ENCODE assay signal across 27 cellular contexts in genomic region chr2:9789371-9789770, GRCh38.
"Had no signal": no experiment of that assay in that cellular context is flagged by ENCODE, and none has a peak within 500 bp of the region (broad histone marks: within the 10 kb centered on the region; RNA-seq: fewer than 3 reads in every experiment).

No MANE protein-coding gene starts in this region.

- H3K4me3 ChIP-seq: MG63 had no signal

- H3K4me3 Mint-ChIP-seq: activated CD4-positive, alpha-beta T cell treated with anti-CD3 and anti-CD28 coated beads for 36 hours; activated CD4-positive, alpha-beta T cell treated with anti-CD3 and anti-CD28 coated beads, Interleukin-2, amount 10 ng/mL, durations not matched to agents 7 days and 5 days; activated CD8-positive, alpha-beta T cell treated with anti-CD3 and anti-CD28 coated beads, Interleukin-2, amount 10 ng/mL, durations not matched to agents 7 days and 5 days; activated naive CD4-positive, alpha-beta T cell treated with anti-CD3 and anti-CD28 coated beads, Interleukin-2, amount 10 ng/mL, durations not matched to agents 7 days and 5 days; activated naive CD8-positive, alpha-beta T cell treated with anti-CD3 and anti-CD28 coated beads for 36 hours; activated T-cell treated with anti-CD3 and anti-CD28 coated beads, Interleukin-2, amount 50 U/mL, for 24 hours had no signal

- ATAC-seq: activated CD4-positive, alpha-beta T cell treated with anti-CD3 and anti-CD28 coated beads for 36 hours; activated CD8-positive, alpha-beta T cell treated with anti-CD3 and anti-CD28 coated beads, Interleukin-2, amount 10 ng/mL, durations not matched to agents 7 days and 5 days; Panc1 had no signal

- H3K36me3 ChIP-seq: brain microvascular endothelial cell, MG63 had no signal

- H3K27ac ChIP-seq: brain microvascular endothelial cell had no signal

- H3K27ac Mint-ChIP-seq: activated CD4-positive, alpha-beta T cell treated with anti-CD3 and anti-CD28 coated beads for 36 hours; activated CD4-positive, alpha-beta T cell treated with anti-CD3 and anti-CD28 coated beads, Interleukin-2, amount 10 ng/mL, durations not matched to agents 7 days and 5 days; activated CD8-positive, alpha-beta T cell treated with anti-CD3 and anti-CD28 coated beads, Interleukin-2, amount 10 ng/mL, durations not matched to agents 7 days and 5 days; activated naive CD4-positive, alpha-beta T cell treated with anti-CD3 and anti-CD28 coated beads, Interleukin-2, amount 10 ng/mL, durations not matched to agents 7 days and 5 days; activated naive CD8-positive, alpha-beta T cell treated with anti-CD3 and anti-CD28 coated beads for 36 hours; activated T-cell treated with anti-CD3 and anti-CD28 coated beads, Interleukin-2, amount 50 U/mL, for 24 hours had no signal

- H3K36me3 Mint-ChIP-seq: activated naive CD8-positive, alpha-beta T cell treated with anti-CD3 and anti-CD28 coated beads for 36 hours had no signal

- H3K27me3 Mint-ChIP-seq: activated CD4-positive, alpha-beta T cell treated with anti-CD3 and anti-CD28 coated beads for 36 hours had no signal

- H3K27me3 ChIP-seq: brain microvascular endothelial cell, MG63 had no signal

- DNase-seq: activated CD4-positive, alpha-beta T cell treated with anti-CD3 and anti-CD28 coated beads for 36 hours; activated CD4-positive, alpha-beta T cell treated with anti-CD3 and anti-CD28 coated beads, Interleukin-2, amount 10 ng/mL, durations not matched to agents 7 days and 5 days; activated CD4-positive, alpha-beta T cell treated with anti-CD3 and anti-CD28 coated beads, Interleukin-2, amount 50 U/mL, for 48 hours; activated CD8-positive, alpha-beta T cell treated with anti-CD3 and anti-CD28 coated beads, Interleukin-2, amount 10 ng/mL, durations not matched to agents 7 days and 5 days; activated gamma-delta T cell treated with Interleukin-2 at 50 U/mL for 16 hours; activated naive CD4-positive, alpha-beta T cell treated with anti-CD3 and anti-CD28 coated beads, Interleukin-2, amount 10 ng/mL, durations not matched to agents 7 days and 5 days; activated naive CD8-positive, alpha-beta T cell treated with anti-CD3 and anti-CD28 coated beads for 36 hours; activated T-cell treated with anti-CD3 and anti-CD28 coated beads, Interleukin-2, amount 50 U/mL, for 24 hours; amniotic stem cell; aorta; brain microvascular endothelial cell; central memory CD4-positive, alpha-beta T cell; Kasumi-1; KG1; MG63; NCI-H1048; NCI-H1105 treated with DMSO at 0.1 percent for 48 hours; NCI-H1436; NCI-H1694; NCI-H1930; NCI-H2081 treated with DMSO at 0.1 percent for 48 hours; NCI-H345; NCI-H524 treated with DMSO at 0.1 percent for 48 hours; SW 1271; T-helper 1 cell; T1000 had no signal
